9 cellular contexts compared by ENCODE assay signal in the genomic region with DNA sequence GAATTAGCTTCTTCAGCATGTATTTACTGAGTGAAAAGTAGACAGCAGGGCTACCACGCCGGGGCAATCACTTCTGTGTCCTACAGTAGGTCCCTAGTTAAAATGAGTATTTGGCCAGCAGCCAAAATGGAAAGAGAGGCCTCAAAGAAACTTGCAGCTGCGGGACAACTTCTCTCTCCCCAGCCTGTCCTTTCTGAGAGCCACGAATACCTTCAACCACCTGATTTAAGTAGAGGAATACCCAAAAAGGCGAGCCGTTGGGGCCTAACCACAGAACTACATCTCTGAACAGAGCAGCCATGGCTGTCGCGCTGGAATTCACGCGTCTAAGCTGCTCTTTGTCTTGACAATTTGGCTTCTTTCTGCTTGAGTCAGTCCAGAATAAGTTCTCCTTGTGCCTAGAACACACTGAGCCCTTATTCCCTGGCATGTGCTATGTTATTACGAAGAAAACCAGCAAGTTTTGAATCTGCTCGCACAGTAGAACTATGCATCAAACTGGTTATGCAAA. TPM values are rescaled to one million over a fixed set of nuclear protein-coding genes. Genes with fewer than 3 reads are reported as not detected.
A peak's percentile ranks its signal among the peaks of the same experiment; 100 is the strongest.
DNase-seq lines count a peak whose midpoint lies in the region; ATAC-seq and TF ChIP-seq lines count a peak whose summit lies in the region.
"Had no signal": no experiment of that assay in that cellular context is flagged by ENCODE, and none has a peak within 500 bp of the region (broad histone marks: within the 10 kb centered on the region; RNA-seq: fewer than 3 reads in every experiment).

No MANE protein-coding gene starts in this region.

- H3K79me2 ChIP-seq in OCI-LY7 (ENCODE audit: insufficient read depth, low read depth, low read length) = no peaks in the 10 kb centered on the region

- DNase-seq in NCI-H146 (lab: John Stamatoyannopoulos, UW) (peak; percentile 5), NCI-H146 treated with DMSO at 0.1 percent for 48 hours (lab: John Stamatoyannopoulos, UW; ENCODE audit: unreplicated experiment) (no peak), OCI-LY7 (ENCODE audit: low spot score) (peak; percentile 76), foreskin melanocyte (peak; percentile 78), substantia nigra (lab: John Stamatoyannopoulos, UW) (peak in 33 of 49 donors; percentile 6 to 72 (median 33)), epidermal melanocyte (ENCODE audit: insufficient read length, low spot score) (no peak)
- no peak for DNase-seq in activated naive CD4-positive, alpha-beta T cell treated with anti-CD3 and anti-CD28 coated beads, Interleukin-2, amount 10 ng/mL, durations not matched to agents 7 days and 5 days
- DNase-seq: NCI-H1694 treated with DMSO at 0.1 percent for 48 hours had no signal

- peak overlapping the region; percentile 81 for H2AFZ ChIP-seq in OCI-LY7 (ENCODE audit: low read length)

- no peak overlapping the region for H3K27ac Mint-ChIP-seq in activated naive CD4-positive, alpha-beta T cell treated with anti-CD3 and anti-CD28 coated beads, Interleukin-2, amount 10 ng/mL, durations not matched to agents 7 days and 5 days

- H3K9me2 ChIP-seq in OCI-LY7 (ENCODE audit: insufficient read depth, low read length) = no peaks in the 10 kb centered on the region

- BruUV-seq in OCI-LY7 (replicated peaks; lab: Mats Ljungman, UMichigan) = no TSS peak

- ATAC-seq in HG03280 (IDR thresholded peaks at IDR 0.05; ENCODE audit: unreplicated experiment) = no peak

- POLR2A ChIA-PET in OCI-LY7 (lab: Charles Lee) = interaction anchor here (1.1 kb wide), 1 partner anchor 53 kb away, joined by 4 read pairs; no protein-coding TSS in a partner anchor

- H3K4me2 ChIP-seq in OCI-LY7 (ENCODE audit: low read length) = peak overlapping the region; percentile 49

- H3K36me3 Mint-ChIP-seq in activated naive CD4-positive, alpha-beta T cell treated with anti-CD3 and anti-CD28 coated beads, Interleukin-2, amount 10 ng/mL, durations not matched to agents 7 days and 5 days = no peaks in the 10 kb centered on the region

- H3K4me3 ChIP-seq in OCI-LY7 (ENCODE audit: low read depth, low read length, poor library complexity, severe bottlenecking) = peak overlapping the region; percentile 12

- H3K27ac ChIP-seq in OCI-LY7 (ENCODE audit: low read depth, low read length, poor library complexity, severe bottlenecking) (peak overlapping the region; percentile 63), substantia nigra (ENCODE audit: low read depth, low read length, poor library complexity, severe bottlenecking) (peak overlapping the region; percentile 74)

- H3K4me1 ChIP-seq in OCI-LY7 (ENCODE audit: insufficient read depth, low read length, poor library complexity, severe bottlenecking) = peaks cover 14% of the 10 kb centered on the region

- H3K27me3 Mint-ChIP-seq in activated naive CD4-positive, alpha-beta T cell treated with anti-CD3 and anti-CD28 coated beads, Interleukin-2, amount 10 ng/mL, durations not matched to agents 7 days and 5 days = no peaks in the 10 kb centered on the region

- CTCF ChIA-PET in OCI-LY7 (lab: Charles Lee; ENCODE audit: unreplicated experiment) = interaction anchor here (1.7 kb wide), 1 partner anchor 14 kb away, joined by 5 read pairs; no protein-coding TSS in a partner anchor
- CTCF ChIA-PET in activated naive CD4-positive, alpha-beta T cell treated with anti-CD3 and anti-CD28 coated beads, Interleukin-2, amount 10 ng/mL, durations not matched to agents 7 days and 5 days (lab: Charles Lee) = no interaction called here

- no peak for TF ChIP-seq CTCF in OCI-LY7 (conservative IDR thresholded peaks at IDR 0.05; ENCODE audit: low read length)

- H3K9me3 ChIP-seq in OCI-LY7 (ENCODE audit: low read length) = no peaks in the 10 kb centered on the region

- H3K9me3 Mint-ChIP-seq in activated naive CD4-positive, alpha-beta T cell treated with anti-CD3 and anti-CD28 coated beads, Interleukin-2, amount 10 ng/mL, durations not matched to agents 7 days and 5 days = no peaks in the 10 kb centered on the region

- H4K20me1 ChIP-seq in OCI-LY7 (ENCODE audit: insufficient read depth, low read length) = no peaks in the 10 kb centered on the region

- no peaks in the 10 kb centered on the region for H3K4me1 Mint-ChIP-seq in activated naive CD4-positive, alpha-beta T cell treated with anti-CD3 and anti-CD28 coated beads, Interleukin-2, amount 10 ng/mL, durations not matched to agents 7 days and 5 days

- intact Hi-C loops in OCI-LY7 (cut with micrococcal nuclease; ENCODE audit: unreplicated experiment) = loop anchor here (5.0 kb wide), 1 partner anchor 46 kb away; a partner anchor contains a TSS

- no peaks in the 10 kb centered on the region for H3K36me3 ChIP-seq in OCI-LY7 (ENCODE audit: insufficient read depth, low read length)

- H3K4me3 Mint-ChIP-seq in activated naive CD4-positive, alpha-beta T cell treated with anti-CD3 and anti-CD28 coated beads, Interleukin-2, amount 10 ng/mL, durations not matched to agents 7 days and 5 days = no peak overlapping the region

RNA-seq across cellular contexts. Expression of a gene that starts 43.8 kb away (rescaled TPM):
- 25.7 and 35.9 TPM in 2 replicates for total RNA-seq in OCI-LY7 (2014; rRNA removed; shearing (Covaris generic))
- 51.0 and 53.8 TPM in 2 replicates for total RNA-seq in OCI-LY7 (2022)

Comparison
In these comparisons a context has a peak if more than half of its experiments do, and no peak if none do; other contexts are left out.
1. DNase-seq: peak in NCI-H146 (single experiment), OCI-LY7 (single experiment), foreskin melanocyte (single experiment) and substantia nigra (33 of 49); none in NCI-H146 treated with DMSO at 0.1 percent for 48 hours (single experiment), activated naive CD4-positive, alpha-beta T cell treated with anti-CD3 and anti-CD28 coated beads, Interleukin-2, amount 10 ng/mL, durations not matched to agents 7 days and 5 days (single experiment) and epidermal melanocyte (single experiment).